10 cellular contexts compared by ENCODE assay signal in the genomic region with DNA sequence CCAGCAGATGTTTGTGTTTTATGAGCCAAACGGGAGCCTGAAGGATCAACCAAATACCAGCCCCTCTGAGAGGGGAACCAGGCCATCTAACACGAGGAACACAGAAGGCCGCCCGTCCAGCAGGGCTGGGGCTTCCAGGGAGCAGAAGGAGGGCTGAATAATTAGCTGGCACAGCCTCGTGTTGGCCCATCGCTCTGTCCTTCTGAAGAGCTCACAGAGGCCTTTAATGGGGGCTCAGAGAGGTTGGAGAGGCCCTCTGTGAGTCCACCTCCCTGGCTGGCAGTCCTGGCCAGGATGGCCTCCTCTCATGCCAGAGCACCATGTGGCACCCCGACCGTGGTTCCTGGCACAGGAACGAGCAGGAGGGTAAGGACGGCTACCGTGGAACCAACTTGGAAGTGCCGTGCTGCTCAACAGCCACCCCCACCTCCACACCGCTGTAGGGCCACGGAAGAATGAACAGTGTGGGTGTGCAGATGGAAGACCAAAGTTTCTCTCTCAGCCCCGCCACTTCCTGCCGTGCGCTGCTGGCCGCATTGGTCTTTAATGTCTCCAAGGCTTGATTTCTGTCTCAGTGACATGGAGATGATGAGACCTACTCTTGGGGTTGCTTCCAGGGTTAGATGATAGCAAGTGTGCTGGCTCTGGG.
A peak's percentile ranks its signal among the peaks of the same experiment; 100 is the strongest.
DNase-seq lines count a peak whose midpoint lies in the region; ATAC-seq, FAIRE-seq and TF ChIP-seq lines count a peak whose summit lies in the region.
"Had no signal": no experiment of that assay in that cellular context is flagged by ENCODE, and none has a peak within 500 bp of the region (broad histone marks: within the 10 kb centered on the region; RNA-seq: fewer than 3 reads in every experiment).

No MANE protein-coding gene starts in this region.

- H3K4me2 ChIP-seq in H1 (ENCODE audit: insufficient read depth in 1 of 2, low read depth in 2 of 2, low read length in 2 of 2), result no peak overlapping the region

- peak overlapping the region; percentile 33; the same call in 1 of the 2 replicates for H2BK12ac ChIP-seq in H1 (ENCODE audit: low read depth, low read length)

- H2BK15ac ChIP-seq in H1 (ENCODE audit: low read length), result peak overlapping the region; percentile 23; the same call in 1 of the 2 replicates

- no peak overlapping the region for H3K14ac ChIP-seq in H1 (ENCODE audit: insufficient read length)

- H2AK5ac ChIP-seq in H1 (ENCODE audit: low read depth, low read length), result no peak overlapping the region; the same call in 1 of the 2 replicates

- intact Hi-C loops in transverse colon (cut with DNase I; ENCODE audit: low total_unique reads), result no loop called here

- H3K4me3 ChIP-seq in H1 (ENCODE audit: extremely low read depth in 1 of 4, insufficient read depth in 2 of 4, low read depth in 3 of 4, low read length in 4 of 4) (no peak overlapping the region), transverse colon (no peak overlapping the region)

- FAIRE-seq in GM12892 (lab: Jason Lieb, UNC), result peak; percentile 91
- FAIRE-seq in H1 (lab: Jason Lieb, UNC), result no peak
- FAIRE-seq: astrocyte had no signal

- POLR2A ChIA-PET in H1 (lab: Charles Lee; ENCODE audit: partially characterized antibody), result no interaction called here

- H4K91ac ChIP-seq in H1 (replicated peaks; ENCODE audit: insufficient read length, low read length), result no peak overlapping the region

- TF ChIP-seq EP300 in H1 (IDR thresholded peaks at IDR 0.05; ENCODE audit: borderline replicate concordance in 1 of 2, low read depth in 2 of 2, low read length in 2 of 2) (no peak), transverse colon (IDR thresholded peaks at IDR 0.05; ENCODE audit: low read depth) (no peak)

- peak; percentile 89 for ATAC-seq in GM21390 (IDR thresholded peaks at IDR 0.05; ENCODE audit: unreplicated experiment)
- ATAC-seq in HG03457 (IDR thresholded peaks at IDR 0.05; ENCODE audit: unreplicated experiment), result peak; percentile 72
- no peak for ATAC-seq in SK-N-SH treated with all-trans-retinoic acid at 6 μM for 48 hours

- H3K4me1 ChIP-seq in H1 (replicated peaks in 1 of 4; ENCODE audit: control insufficient read depth in 3 of 4, insufficient read depth in 4 of 4, low read length in 3 of 4), result peaks cover 6 to 27% (median 13%) of the 10 kb centered on the region in 4 experiments
- peaks cover 0 to 22% (median 3%) of the 10 kb centered on the region in 4 donors for H3K4me1 ChIP-seq in transverse colon

- no peak overlapping the region for H2BK120ac ChIP-seq in H1 (replicated peaks; ENCODE audit: low read depth, low read length)

- CTCF ChIA-PET in H1 (lab: Charles Lee; ENCODE audit: partially characterized antibody), result interaction anchor here (1.0 to 3.5 kb wide), 4 partner anchors 12 to 197 kb away, joined by 3 to 14 read pairs (median 6); no protein-coding TSS in a partner anchor

- no peak for TF ChIP-seq RAD21 in H1 (IDR thresholded peaks at IDR 0.05 in 1 of 2, conservative IDR thresholded peaks at IDR 0.05 in 1 of 2; ENCODE audit: low read depth in 2 of 2, low read length in 2 of 2)

- H3K79me1 ChIP-seq in H1 (ENCODE audit: low read depth, low read length), result no peaks in the 10 kb centered on the region

- TF ChIP-seq POLR2A in GM12892 (IDR thresholded peaks at IDR 0.05; ENCODE audit: low read depth, low read length) (no peak; the same call in 1 of the 2 replicates), H1 (IDR thresholded peaks at IDR 0.05; ENCODE audit: control extremely low read depth in 1 of 2, low read depth in 2 of 2, low read length in 2 of 2) (no peak), transverse colon (IDR thresholded peaks at IDR 0.05) (no peak), erythroblast (IDR thresholded peaks at IDR 0.05; ENCODE audit: low read length) (no peak)

- no peaks in the 10 kb centered on the region for H3K79me2 ChIP-seq in H1 (ENCODE audit: control insufficient read depth in 1 of 2, insufficient read depth in 2 of 2, low read length in 2 of 2)

- H3K23ac ChIP-seq in H1 (ENCODE audit: insufficient read length), result no peak overlapping the region

- H3K9ac ChIP-seq in H1 (replicated peaks in 1 of 4; ENCODE audit: extremely low read depth in 1 of 4, low read depth in 3 of 4, low read length in 3 of 4), result no peak overlapping the region

- in situ Hi-C loops in transverse colon (cut with MboI; ENCODE audit: low pct_ligation_motif_present in 1 of 4, low pct_unique_long_range_greater_than_20kb in 1 of 4, low sequenced_read_pairs in 3 of 4), result loop anchor here in 1 of 4 donors (25.0 kb wide), 1 partner anchor 182 kb away; the partner anchor contains the start of gene SOBP

- DNase-seq in GM12892 (ENCODE audit: insufficient read length), result peak; percentile 66
- no peak for DNase-seq in H1 (ENCODE audit: low read depth in 1 of 2, low spot score in 2 of 2)
- DNase-seq in transverse colon, result no peak
- no peak for DNase-seq in erythroblast (lab: John Stamatoyannopoulos, UW)
- DNase-seq in NCI-H510A (lab: John Stamatoyannopoulos, UW), result no peak
- DNase-seq: NCI-H526 treated with DMSO at 0.1 percent for 48 hours had no signal

- no peak for TF ChIP-seq CTCF in H1 (IDR thresholded peaks at IDR 0.05; ENCODE audit: control extremely low read depth in 1 of 3, insufficient read depth in 1 of 3, low read depth in 1 of 3, low read length in 3 of 3)
- no peak for TF ChIP-seq CTCF in transverse colon (IDR thresholded peaks at IDR 0.05)

- no peak overlapping the region for H3K18ac ChIP-seq in H1 (ENCODE audit: extremely low read depth, low read length)

- H3K23me2 ChIP-seq in H1 (ENCODE audit: low read depth, low read length), result no peaks in the 10 kb centered on the region

- H4K8ac ChIP-seq in H1 (ENCODE audit: extremely low read depth, insufficient read depth, low read length), result no peak overlapping the region

- no peak overlapping the region for H3K4ac ChIP-seq in H1 (replicated peaks; ENCODE audit: insufficient read length, low read depth, low read length)

- 90% methylated on average over 18 of the region's 18 CpGs; no CpG with 5 or more reads in 1 of the 2 experiments for WGBS in H1 (ENCODE audit: extremely low coverage in 1 of 2, insufficient coverage in 1 of 2, insufficient read length in 1 of 2, insufficient replicate concordance in 2 of 2, low coverage in 1 of 2, low lambda C conversion rate in 2 of 2, missing lambda C conversion rate in 1 of 2), 2 experiments
- WGBS in transverse colon (ENCODE audit: low coverage in 1 of 2), 2 donors, result 74% methylated on average over 18 of the region's 18 CpGs; no CpG with 5 or more reads in 1 of the 2 donors

- no peaks in the 10 kb centered on the region; a peak in 1 of 8 replicates for H3K36me3 ChIP-seq in H1 (ENCODE audit: control insufficient read depth in 2 of 4, insufficient read depth in 4 of 4, low read length in 3 of 4)
- H3K36me3 ChIP-seq in transverse colon, result no peaks in the 10 kb centered on the region

- H3K9me3 ChIP-seq in H1 (ENCODE audit: insufficient read depth in 2 of 2, low read depth in 1 of 2, low read length in 1 of 2) (no peaks in the 10 kb centered on the region), transverse colon (no peaks in the 10 kb centered on the region)

- H4K5ac ChIP-seq in H1 (ENCODE audit: insufficient read length, low read depth, low read length), result no peak overlapping the region

- peak overlapping the region; percentile 36; the same call in 1 of the 2 replicates for H2BK20ac ChIP-seq in H1 (ENCODE audit: low read length)

- H2BK5ac ChIP-seq in H1 (ENCODE audit: low read depth, low read length), result no peak overlapping the region; the same call in 1 of the 2 replicates

- H4K20me1 ChIP-seq in H1 (replicated peaks in 1 of 2; ENCODE audit: control insufficient read depth in 1 of 2, insufficient read depth in 2 of 2, low read length in 2 of 2), result no peaks in the 10 kb centered on the region

- H3K56ac ChIP-seq in H1 (replicated peaks; ENCODE audit: insufficient read length, low read depth, low read length), result no peak overlapping the region

- H3K27ac ChIP-seq in H1 (ENCODE audit: low read depth, low read length), result no peak overlapping the region
- H3K27ac ChIP-seq in transverse colon, result no peak overlapping the region

- no peak overlapping the region for H2AFZ ChIP-seq in H1 (ENCODE audit: low read length)

- H3K27me3 ChIP-seq in H1 (replicated peaks in 1 of 4; ENCODE audit: control insufficient read depth in 3 of 4, extremely low read depth in 1 of 4, insufficient read depth in 3 of 4, low read length in 3 of 4) (no peaks in the 10 kb centered on the region), transverse colon (no peaks in the 10 kb centered on the region)

TF ChIP-seq in H1, 55 proteins besides CTCF, POLR2A, EP300 and RAD21:
- no peak for TF ChIP-seq CEBPB (IDR thresholded peaks at IDR 0.05; ENCODE audit: low read depth, low read length)
- TF ChIP-seq SRF (IDR thresholded peaks at IDR 0.05; ENCODE audit: low read depth, low read length), result no peak
- TF ChIP-seq FOSL1 (IDR thresholded peaks at IDR 0.05; ENCODE audit: insufficient read depth, low read depth, low read length), result no peak
- no peak for TF ChIP-seq TAF7 (optimal IDR thresholded peaks at IDR 0.05; ENCODE audit: borderline replicate concordance, low read depth, low read length)
- TF ChIP-seq RFX5 (IDR thresholded peaks at IDR 0.05; ENCODE audit: borderline replicate concordance, low read depth, low read length), result no peak
- TF ChIP-seq KDM5A (IDR thresholded peaks at IDR 0.05; ENCODE audit: low read length), result no peak
TF ChIP-seq in H1: peak in this region for 0.

TF ChIP-seq in SK-N-SH treated with all-trans-retinoic acid at 6 μM for 48 hours, 23 proteins besides CTCF, POLR2A, EP300 and RAD21 (continues in another document):
- TF ChIP-seq CREB5 (CRISPR knock-in tag; IDR thresholded peaks at IDR 0.05; ENCODE audit: low read depth), result no peak
- TF ChIP-seq TCF4 (CRISPR knock-in tag; IDR thresholded peaks at IDR 0.05; ENCODE audit: borderline replicate concordance), result no peak
- TF ChIP-seq ZNF8 (CRISPR knock-in tag; IDR thresholded peaks at IDR 0.05), result no peak
- no peak for TF ChIP-seq PPARA (CRISPR knock-in tag; IDR thresholded peaks at IDR 0.05; ENCODE audit: borderline replicate concordance)
